Comparison of ENCODE assay signal across 23 cellular contexts in genomic region chr17:79485991-79486390, GRCh38.
"Had no signal": no experiment of that assay in that cellular context is flagged by ENCODE, and none has a peak within 500 bp of the region (broad histone marks: within the 10 kb centered on the region; RNA-seq: fewer than 3 reads in every experiment).

No MANE protein-coding gene starts in this region.

- H3K9me3 ChIP-seq: breast epithelium had no signal

- H3K27ac ChIP-seq: breast epithelium, PC-9 had no signal

- H2AFZ ChIP-seq: PC-9 had no signal

- H3K36me3 ChIP-seq: breast epithelium had no signal

- H3K4me1 ChIP-seq: breast epithelium had no signal

- H3K4me2 ChIP-seq: PC-9 had no signal

- DNase-seq: activated CD4-positive, alpha-beta memory T cell treated with anti-CD3 and anti-CD28 coated beads for 36 hours; activated CD4-positive, alpha-beta T cell treated with anti-CD3 and anti-CD28 coated beads, Interleukin-2, amount 10 ng/mL, durations not matched to agents 7 days and 5 days; activated CD4-positive, CD25-positive, alpha-beta regulatory T cell; activated CD8-positive, alpha-beta memory T cell treated with anti-CD3 and anti-CD28 coated beads for 24 hours; activated effector memory CD4-positive, alpha-beta T cell treated with anti-CD3 and anti-CD28 coated beads, Interleukin-2, amount 50 U/mL, for 16 hours; activated naive CD4-positive, alpha-beta T cell treated with Interleukin-2 at 50 U/mL for 16 hours; activated naive CD8-positive, alpha-beta T cell treated with anti-CD3 and anti-CD28 coated beads, Interleukin-2, amount 50 U/mL, for 24 hours; activated T-cell treated with anti-CD3 and anti-CD28 coated beads, Interleukin-2, amount 50 U/mL, for 4 hours; amniotic stem cell; central memory CD4-positive, alpha-beta T cell; Kasumi-1; KBM-7; NCI-H1048; NCI-H1417; NCI-H1930; NCI-H2171; NCI-H226; NCI-H69; PC-9; SHP77 treated with DMSO at 0.1 percent for 48 hours; T-helper 17 cell; T-helper 9 cell had no signal

- H3K4me3 ChIP-seq: breast epithelium, PC-9 had no signal
